8 cellular contexts compared by ENCODE assay signal in the genomic region with DNA sequence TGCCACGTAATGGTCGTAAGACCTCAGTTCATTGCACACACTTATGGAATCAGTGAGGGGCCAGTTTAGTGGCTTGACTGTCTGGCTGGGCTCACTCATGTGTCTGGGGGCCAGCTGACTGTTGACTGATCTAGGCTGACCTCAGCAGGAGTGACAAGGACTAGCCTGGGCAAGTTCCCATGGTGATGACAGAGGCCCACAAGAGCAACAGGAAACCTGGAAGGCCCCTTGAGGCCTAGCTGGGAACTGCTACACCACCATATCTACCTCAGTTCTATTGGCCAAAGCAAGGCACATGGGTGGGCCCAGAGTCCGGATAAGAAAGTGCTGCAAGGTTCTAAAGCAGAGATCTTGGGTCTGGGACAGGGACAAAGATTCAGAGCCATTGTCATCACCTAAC. TPM values are rescaled to one million over a fixed set of nuclear protein-coding genes. Genes with fewer than 3 reads are reported as not detected.
DNase-seq lines count a peak whose midpoint lies in the region; ATAC-seq and TF ChIP-seq lines count a peak whose summit lies in the region.

No MANE protein-coding gene starts in this region.

- ATAC-seq in HG03432 (IDR thresholded peaks at IDR 0.05; ENCODE audit: unreplicated experiment) (peak; percentile 77), HG03095 (IDR thresholded peaks at IDR 0.05; ENCODE audit: unreplicated experiment) (no peak), HG02763 (IDR thresholded peaks at IDR 0.05; ENCODE audit: unreplicated experiment) (no peak)

- CTCF ChIA-PET in A673 (lab: Charles Lee): no interaction called here

- DNase-seq in A673 (ENCODE audit: low spot score) (peak; percentile 54), GM12864 (ENCODE audit: low read depth) (peak; percentile 30), RPMI7951 (ENCODE audit: low read depth) (peak; percentile 46), foreskin fibroblast (peak; percentile 22 to 49), cardiac septum (ENCODE audit: low spot score) (no peak)

- POLR2A ChIA-PET in A673 (lab: Charles Lee; ENCODE audit: low non-redundant PET): no interaction called here

- intact Hi-C loops in A673 (cut with micrococcal nuclease; ENCODE audit: unreplicated experiment) (no loop called here), cardiac septum (cut with DNase I) (no loop called here)

- TF ChIP-seq CTCF in A673 (conservative IDR thresholded peaks at IDR 0.05; ENCODE audit: low read depth, low read length) (peak; percentile 42), GM12864 (IDR thresholded peaks at IDR 0.05; ENCODE audit: low read depth, low read length, missing control alignments) (peak; percentile 57), foreskin fibroblast (IDR thresholded peaks at IDR 0.05; ENCODE audit: low read depth, low read length) (peak; percentile 22)

- no peaks in the 10 kb centered on the region for H3K27me3 ChIP-seq in A673 (replicated peaks; ENCODE audit: insufficient read depth, low read depth, low read length, poor library complexity)

- H3K4me3 ChIP-seq in A673 (ENCODE audit: low read depth, low read length, poor library complexity, severe bottlenecking): no peak overlapping the region
- no peak overlapping the region for H3K4me3 ChIP-seq in GM12864 (ENCODE audit: low read depth, low read length)
- no peak overlapping the region for H3K4me3 ChIP-seq in foreskin fibroblast (ENCODE audit: low read depth in 1 of 2, low read length in 2 of 2)

- no peak overlapping the region for H3K27ac ChIP-seq in A673 (ENCODE audit: low read depth, low read length, poor library complexity, severe bottlenecking)

- no peaks in the 10 kb centered on the region for H3K9me3 ChIP-seq in A673 (ENCODE audit: low read depth, low read length, poor library complexity, severe bottlenecking)

- H3K36me3 ChIP-seq in A673 (ENCODE audit: insufficient read depth, low read length, poor library complexity, severe bottlenecking): no peaks in the 10 kb centered on the region

- H3K4me1 ChIP-seq in A673 (ENCODE audit: insufficient read depth, low read length, poor library complexity, severe bottlenecking): no peaks in the 10 kb centered on the region

- no TSS peak for BruUV-seq in A673 (replicated peaks; lab: Mats Ljungman, UMichigan)

RNA-seq across cellular contexts. Expression of gene RFLNA, which starts 21.3 kb away (rescaled TPM):
- total RNA-seq in A673 (2021) (0.63 and 1.1 TPM in 2 replicates), cardiac septum (not detected)
- total RNA-seq in RPMI7951 (2014; rRNA removed; shearing (Covaris generic)): 1.3 and 1.7 TPM in 2 replicates
